1 cellular context compared by ENCODE assay signal in the genomic region with DNA sequence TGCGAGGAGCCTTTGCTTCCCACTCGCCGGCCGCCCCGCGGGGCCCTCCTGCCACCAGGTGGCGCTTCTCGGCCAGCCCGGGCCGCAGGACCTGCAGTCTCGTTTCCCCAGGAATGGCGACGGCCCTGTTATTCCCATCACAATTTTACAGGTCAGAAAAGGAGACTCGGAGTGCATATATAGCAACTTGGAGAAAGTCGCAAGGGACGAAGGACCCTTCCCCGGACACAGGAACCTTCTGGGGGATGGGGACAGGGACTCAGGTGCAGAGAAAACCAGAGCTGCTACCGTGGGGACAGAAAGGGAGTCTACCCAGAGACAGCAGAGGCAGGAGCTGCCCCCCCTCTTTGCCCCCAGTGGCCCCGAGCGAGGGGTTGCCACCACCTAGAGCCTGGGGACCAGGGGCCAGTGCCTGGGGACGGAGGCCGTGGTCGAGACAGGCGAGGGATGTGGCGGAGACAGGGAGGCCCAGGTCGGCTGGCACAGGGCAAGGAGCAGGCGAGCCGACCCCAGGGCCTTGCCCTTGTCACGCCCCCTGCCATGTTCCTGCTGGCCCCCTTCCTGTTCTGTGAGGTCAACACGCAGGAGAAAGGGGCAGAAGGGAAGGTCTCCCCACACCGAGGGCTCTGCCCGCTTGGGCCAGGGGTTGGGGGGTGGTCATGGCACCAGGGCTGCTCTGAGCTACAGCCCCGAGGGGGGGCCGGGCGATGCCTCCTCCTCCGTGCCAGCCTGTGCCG.
TF ChIP-seq lines count a peak whose summit lies in the region.

No MANE protein-coding gene starts in this region.

TF ChIP-seq in HepG2, 621 proteins besides CTCF, POLR2A, EP300 and RAD21 (continued from another document):
- TF ChIP-seq GABPA (IDR thresholded peaks at IDR 0.05; ENCODE audit: low read depth, low read length), result no peak
- TF ChIP-seq GABPA (CRISPR knock-in tag; IDR thresholded peaks at IDR 0.05; ENCODE audit: low read depth), result no peak
- TF ChIP-seq JARID2 (CRISPR knock-in tag; IDR thresholded peaks at IDR 0.05; ENCODE audit: insufficient replicate concordance), result no peak
- TF ChIP-seq SP1 (IDR thresholded peaks at IDR 0.05), result no peak
- no peak for TF ChIP-seq SP1 (CRISPR knock-in tag; IDR thresholded peaks at IDR 0.05)
- TF ChIP-seq, protein P1, sequence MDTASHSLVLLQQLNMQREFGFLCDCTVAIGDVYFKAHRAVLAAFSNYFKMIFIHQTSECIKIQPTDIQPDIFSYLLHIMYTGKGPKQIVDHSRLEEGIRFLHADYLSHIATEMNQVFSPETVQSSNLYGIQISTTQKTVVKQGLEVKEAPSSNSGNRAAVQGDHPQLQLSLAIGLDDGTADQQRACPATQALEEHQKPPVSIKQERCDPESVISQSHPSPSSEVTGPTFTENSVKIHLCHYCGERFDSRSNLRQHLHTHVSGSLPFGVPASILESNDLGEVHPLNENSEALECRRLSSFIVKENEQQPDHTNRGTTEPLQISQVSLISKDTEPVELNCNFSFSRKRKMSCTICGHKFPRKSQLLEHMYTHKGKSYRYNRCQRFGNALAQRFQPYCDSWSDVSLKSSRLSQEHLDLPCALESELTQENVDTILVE (CRISPR knock-in tag; IDR thresholded peaks at IDR 0.05), result no peak
